8 cellular contexts compared by ENCODE assay signal in genomic region chr9:137222190-137223077, GRCh38. TPM values are rescaled to one million over a fixed set of nuclear protein-coding genes. Genes with fewer than 3 reads are reported as not detected.
DNase-seq lines count a peak whose midpoint lies in the region; ATAC-seq, FAIRE-seq and TF ChIP-seq lines count a peak whose summit lies in the region.

TSS of gene RNF208 (minus strand) at chr9:137222240. CDS start at chr9:137221212, 1,028 bp downstream.

- H3K27ac ChIP-seq in HUES64 (ENCODE audit: low read depth, low read length) (no peak within 1 kb of the TSS), testis (peak within 1 kb of the TSS; percentile 59 to 68)

- FAIRE-seq in RCC 7860 (lab: Jason Lieb, UNC) = no peak

- WGBS in HUES64 = 4% methylated on average over 88 of the region's 88 CpGs
- WGBS in testis, 2 donors = 0 to 2% methylated on average over 3 to 46 of the region's 88 CpGs

- TF ChIP-seq CTCF in astrocyte of the spinal cord (IDR thresholded peaks at IDR 0.05; ENCODE audit: low read depth, low read length) = no peak
- TF ChIP-seq CTCF in testis (IDR thresholded peaks at IDR 0.05) = no peak

- no peak for TF ChIP-seq POLR2A in testis (IDR thresholded peaks at IDR 0.05)

- H3K9ac ChIP-seq in HUES64 (ENCODE audit: low read depth, low read length) = peak within 1 kb of the TSS; percentile 47; the same call in 1 of the 2 replicates

- peak; percentile 28 for ATAC-seq in left colon
- no peak for ATAC-seq in HG02973 (IDR thresholded peaks at IDR 0.05; ENCODE audit: unreplicated experiment)

- H3K9me3 ChIP-seq in HUES64 (ENCODE audit: insufficient read depth, low read depth, low read length) = no peaks in the 10 kb centered on the region
- no peaks in the 10 kb centered on the region for H3K9me3 ChIP-seq in testis

- no peaks in the 10 kb centered on the region; the same call in 1 of the 2 replicates for H3K4me1 ChIP-seq in HUES64 (ENCODE audit: insufficient read depth, low read length)
- peaks cover 23% of the 10 kb centered on the region for H3K4me1 ChIP-seq in testis

- in situ Hi-C loops in astrocyte of the spinal cord (cut with HindIII; ENCODE audit: low sequenced_read_pairs) = no loop called here

- H3K4me3 ChIP-seq in HUES64 (ENCODE audit: low read length) = peak within 1 kb of the TSS; percentile 83
- peak within 1 kb of the TSS; percentile 64 for H3K4me3 ChIP-seq in astrocyte of the spinal cord (ENCODE audit: low read depth, low read length)
- peak within 1 kb of the TSS; percentile 56 to 76 for H3K4me3 ChIP-seq in testis

- DNase-seq in NCI-H1417 (lab: John Stamatoyannopoulos, UW) (peak; percentile 2 to 78 (median 72)), NCI-H1417 treated with DMSO at 0.1 percent for 48 hours (lab: John Stamatoyannopoulos, UW) (no peak), astrocyte of the spinal cord (ENCODE audit: low read depth, low spot score) (no peak), left colon (peak in 1 of 2 donors; percentile 54), testis (no peak), RCC 7860 (ENCODE audit: low spot score) (no peak)

- intact Hi-C loops in left colon (cut with DNase I, micrococcal nuclease) = loop anchor here in 1 of 2 donors (10.0 kb wide), 1 partner anchor 48 kb away; the partner anchor contains the start of genes LRRC26 and TMEM210
- intact Hi-C loops in testis (cut with DNase I; ENCODE audit: low total_unique reads) = loop anchor here (10.0 kb wide), 1 partner anchor 108 kb away; the partner anchor contains the start of gene DPP7

- H3K27me3 ChIP-seq in HUES64 (ENCODE audit: insufficient read depth, low read length) = peaks cover 10% of the 10 kb centered on the region
- H3K27me3 ChIP-seq in testis = no peaks in the 10 kb centered on the region

- no peaks in the 10 kb centered on the region for H3K36me3 ChIP-seq in HUES64 (ENCODE audit: insufficient read depth, low read length)
- no peaks in the 10 kb centered on the region for H3K36me3 ChIP-seq in testis (ENCODE audit: low read depth, missing control alignments)

RNA-seq across cellular contexts. Expression of gene RNF208, which starts in this region (rescaled TPM):
- 3.7 TPM for polyA plus RNA-seq in HUES64 (2013, experiment 1 of 2)
- 6.6 TPM for polyA plus RNA-seq in HUES64 (2013, experiment 2 of 2)
- total RNA-seq in left colon (1 to 10 TPM; 5.1 to 9.7 TPM), testis (1 to 10 TPM; 3.0 to 4.1 TPM)
- 7.7 TPM for polyA plus RNA-seq in testis (ENCODE audit: insufficient read depth, low read depth, low replicate concordance)

Comparison
In these comparisons a context has a peak if more than half of its experiments do, and no peak if none do; other contexts are left out.
1. DNase-seq: peak in NCI-H1417 (3 of 3); none in NCI-H1417 treated with DMSO at 0.1 percent for 48 hours (single experiment), astrocyte of the spinal cord (single experiment), testis (single experiment) and RCC 7860 (single experiment).
2. Peak in every context shown above with its lines, with median percentiles within 50 percentile points of each other: H3K4me3 ChIP-seq.